19 cellular contexts compared by ENCODE assay signal in genomic region chr14:68492889-68493288, GRCh38.
"Had no signal": no experiment of that assay in that cellular context is flagged by ENCODE, and none has a peak within 500 bp of the region (broad histone marks: within the 10 kb centered on the region; RNA-seq: fewer than 3 reads in every experiment).

No MANE protein-coding gene starts in this region.

- H3K36me3 ChIP-seq: colonic mucosa, left ventricle myocardium inferior, stomach had no signal

- H3K27me3 ChIP-seq: colonic mucosa, stomach, testis had no signal

- H3K36me3 Mint-ChIP-seq: natural killer cell had no signal

- H3K27ac Mint-ChIP-seq: natural killer cell had no signal

- H3K9me3 ChIP-seq: colonic mucosa, left ventricle myocardium inferior, stomach, testis had no signal

- DNase-seq: activated CD4-positive, alpha-beta T cell treated with anti-CD3 and anti-CD28 coated beads, Interleukin-2, amount 50 U/mL, for 1 hour; activated CD4-positive, CD25-positive, alpha-beta regulatory T cell treated with anti-CD3 and anti-CD28 coated beads, Interleukin-2, amount 50 U/mL, for 72 hours; activated CD8-positive, alpha-beta memory T cell treated with anti-CD3 and anti-CD28 coated beads, Interleukin-2, amount 50 U/mL, for 4 hours; activated naive CD4-positive, alpha-beta T cell treated with anti-CD3 and anti-CD28 coated beads, Interleukin-2, amount 50 U/mL, for 16 hours; activated T-cell treated with anti-CD3 and anti-CD28 coated beads, Interleukin-2, amount 50 U/mL, for 4 hours; aorta; colonic mucosa; erythroblast; foreskin melanocyte; glutamatergic neuron; left ventricle myocardium inferior; mammary epithelial cell; natural killer cell; right cardiac atrium; stimulated activated CD4-positive, alpha-beta T cell treated with anti-CD3 and anti-CD28 coated beads, Interleukin-2, amount 100 ng/mL, for 48 hours; stomach; T-helper 1 cell had no signal

- H3K9me3 Mint-ChIP-seq: activated T-cell treated with anti-CD3 and anti-CD28 coated beads, Interleukin-2, amount 50 U/mL, for 4 hours; central memory CD8-positive, alpha-beta T cell; natural killer cell had no signal

- H3K4me1 ChIP-seq: colonic mucosa, stomach had no signal

- H3K4me3 ChIP-seq: colonic mucosa, left ventricle myocardium inferior, stomach, testis had no signal

- H3K27ac ChIP-seq: colonic mucosa, left ventricle myocardium inferior, stomach, testis had no signal

- H3K4me3 Mint-ChIP-seq: activated T-cell treated with anti-CD3 and anti-CD28 coated beads, Interleukin-2, amount 50 U/mL, for 4 hours; central memory CD8-positive, alpha-beta T cell; natural killer cell had no signal

- ATAC-seq: activated T-cell treated with anti-CD3 and anti-CD28 coated beads, Interleukin-2, amount 50 U/mL, for 4 hours; natural killer cell; right cardiac atrium had no signal

- H3K27me3 Mint-ChIP-seq: central memory CD8-positive, alpha-beta T cell had no signal
